In genomic region chr9:91898451-91899433, GRCh38 we compare ENCODE assay signal across 10 cellular contexts. TPM values are rescaled to one million over a fixed set of nuclear protein-coding genes. Genes with fewer than 3 reads are reported as not detected.
DNase-seq lines count a peak whose midpoint lies in the region; ATAC-seq and TF ChIP-seq lines count a peak whose summit lies in the region.
"Had no signal": no experiment of that assay in that cellular context is flagged by ENCODE, and none has a peak within 500 bp of the region (broad histone marks: within the 10 kb centered on the region; RNA-seq: fewer than 3 reads in every experiment).

No MANE protein-coding gene starts in this region.

- intact Hi-C loops in cardiac septum (cut with DNase I) = no loop called here
- intact Hi-C loops in heart right ventricle (cut with DNase I) = no loop called here
- intact Hi-C loops in uterus (cut with DNase I; ENCODE audit: low total_unique reads) = loop anchor here (10.0 kb wide), 1 partner anchor 46 kb away; no protein-coding TSS in a partner anchor

- H3K4me1 ChIP-seq in heart right ventricle (peaks cover 2 to 40% (median 17%) of the 10 kb centered on the region in 9 donors), uterus (peaks cover 27 to 46% of the 10 kb centered on the region in 2 donors)

- peak in 1 of 2 donors; percentile 23 for TF ChIP-seq POLR2A in uterus (IDR thresholded peaks at IDR 0.05)

- H3K36me3 ChIP-seq in heart right ventricle (no peaks in the 10 kb centered on the region), uterus (no peaks in the 10 kb centered on the region)

- H3K9me3 ChIP-seq in heart right ventricle = no peaks in the 10 kb centered on the region
- no peaks in the 10 kb centered on the region for H3K9me3 ChIP-seq in uterus

- no peak for TF ChIP-seq CTCF in heart right ventricle (IDR thresholded peaks at IDR 0.05)
- TF ChIP-seq CTCF in uterus (IDR thresholded peaks at IDR 0.05) = no peak

- DNase-seq in cardiac septum (ENCODE audit: low spot score) (peak; percentile 72), heart right ventricle (no peak), SKM-1 treated with dmso at 0.1 percent for 144 hours (lab: John Stamatoyannopoulos, UW; ENCODE audit: unreplicated experiment) (peak; percentile 54), iris pigment epithelial cell (ENCODE audit: low read depth) (peak; percentile 53), uterus (peak; percentile 54 to 67), T1000 (lab: John Stamatoyannopoulos, UW) (no peak), EL (no peak)
- DNase-seq in activated effector memory CD4-positive, alpha-beta T cell treated with Interleukin-2 at 50 U/mL for 16 hours = no peak
- DNase-seq: CD4-positive, CD25-positive, alpha-beta regulatory T cell had no signal

- H3K4me3 ChIP-seq in heart right ventricle (no peak overlapping the region), uterus (no peak overlapping the region)

- 60 to 67% methylated on average over 18 of the region's 18 CpGs for WGBS in heart right ventricle, 2 donors

- H3K27me3 ChIP-seq in heart right ventricle = peaks cover 0 to 29% (median 0%) of the 10 kb centered on the region in 7 donors
- H3K27me3 ChIP-seq in uterus = no peaks in the 10 kb centered on the region

- H3K27ac ChIP-seq in heart right ventricle (no peak overlapping the region), uterus (peak overlapping the region; percentile 80 to 89)

- ATAC-seq in heart right ventricle = no peak
- ATAC-seq: left lobe of liver had no signal

RNA-seq across cellular contexts. Expression of gene ROR2, which starts 51.3 kb away (rescaled TPM):
- total RNA-seq in cardiac septum = 0.65 TPM
- total RNA-seq in heart right ventricle = 1 to 10 TPM in 1 of 10 donors, under 1 TPM in 9; 0.11 to 1.4 (median 0.43) TPM
- under 1 TPM; 0.44 to 0.49 TPM for polyA plus RNA-seq in heart right ventricle
- total RNA-seq in uterus = 10 to 100 TPM; 35.6 to 67.6 (median 50.6) TPM
- polyA plus RNA-seq: CD4-positive, CD25-positive, alpha-beta regulatory T cell had no signal

Comparison
In these comparisons a context has a peak if more than half of its experiments do, and no peak if none do; other contexts are left out.
1. DNase-seq: peak in cardiac septum (single experiment), SKM-1 treated with dmso at 0.1 percent for 144 hours (single experiment), iris pigment epithelial cell (single experiment) and uterus (2 of 2); none in heart right ventricle (0 of 2), T1000 (single experiment), EL (single experiment) and activated effector memory CD4-positive, alpha-beta T cell treated with Interleukin-2 at 50 U/mL for 16 hours (single experiment).
2. H3K27ac ChIP-seq: peak in uterus (2 of 2); none in heart right ventricle (0 of 10).
3. RNA of gene ROR2, which starts 51.3 kb away (total RNA-seq): 35.6 to 67.6 TPM in uterus; 0.65 TPM in cardiac septum (single experiment) and 0.11 to 1.4 TPM in heart right ventricle; every median in the first group is over 10 times any median in the second.